8 cellular contexts compared by ENCODE assay signal in genomic region chr7:7970620-7971307, GRCh38. TPM values are rescaled to one million over a fixed set of nuclear protein-coding genes. Genes with fewer than 3 reads are reported as not detected.
DNase-seq lines count a peak whose midpoint lies in the region; ATAC-seq and TF ChIP-seq lines count a peak whose summit lies in the region.

No MANE protein-coding gene starts in this region.

- H3K4me1 Mint-ChIP-seq in naive thymus-derived CD4-positive, alpha-beta T cell = peaks cover 18 to 41% (median 34%) of the 10 kb centered on the region in 7 donors
- H3K4me1 Mint-ChIP-seq in chondrocyte (ENCODE audit: low read depth) = peaks cover 10% of the 10 kb centered on the region

- H3K36me3 ChIP-seq in naive thymus-derived CD4-positive, alpha-beta T cell (ENCODE audit: control insufficient read depth in 2 of 3, insufficient read depth in 3 of 3, low read length in 3 of 3) = peaks cover 0 to 6% (median 0%) of the 10 kb centered on the region in 3 experiments

- intact Hi-C loops in naive thymus-derived CD4-positive, alpha-beta T cell (cut with micrococcal nuclease) = loop anchor here (1.0 to 5.0 kb wide), 10 partner anchors 8 to 713 kb away; no protein-coding TSS in a partner anchor

- ATAC-seq in naive thymus-derived CD4-positive, alpha-beta T cell = no peak
- ATAC-seq in GM21786 (IDR thresholded peaks at IDR 0.05; ENCODE audit: unreplicated experiment) (no peak), HG02973 (IDR thresholded peaks at IDR 0.05; ENCODE audit: unreplicated experiment) (no peak)

- TF ChIP-seq CTCF in chondrocyte (IDR thresholded peaks at IDR 0.05) = no peak

- peaks cover 0 to 1% (median 0%) of the 10 kb centered on the region in 5 donors for H3K36me3 Mint-ChIP-seq in naive thymus-derived CD4-positive, alpha-beta T cell
- H3K36me3 Mint-ChIP-seq in chondrocyte (ENCODE audit: low read depth) = no peaks in the 10 kb centered on the region

- no peak overlapping the region for H3K27ac Mint-ChIP-seq in naive thymus-derived CD4-positive, alpha-beta T cell
- H3K27ac Mint-ChIP-seq in chondrocyte (ENCODE audit: unreplicated experiment) = no peak overlapping the region

- H3K9me3 Mint-ChIP-seq in naive thymus-derived CD4-positive, alpha-beta T cell = no peaks in the 10 kb centered on the region
- no peaks in the 10 kb centered on the region for H3K9me3 Mint-ChIP-seq in chondrocyte (ENCODE audit: low read depth)

- POLR2A ChIA-PET in naive thymus-derived CD4-positive, alpha-beta T cell (lab: Charles Lee) = interaction anchor here (0.6 to 5.7 kb wide), 31 partner anchors 8 to 402 kb away, joined by 3 to 43 read pairs (median 5); partner anchors contain the start of gene UMAD1

- no peaks in the 10 kb centered on the region for H3K27me3 ChIP-seq in naive thymus-derived CD4-positive, alpha-beta T cell (ENCODE audit: control insufficient read depth in 2 of 2, insufficient read depth in 2 of 2, low read length in 2 of 2)

- in situ Hi-C loops in G401 (cut with HindIII; ENCODE audit: low sequenced_read_pairs) = no loop called here

- H3K4me1 ChIP-seq in naive thymus-derived CD4-positive, alpha-beta T cell (ENCODE audit: control insufficient read depth in 2 of 2, insufficient read depth in 2 of 2, low read length in 2 of 2) = peaks cover 27 to 30% of the 10 kb centered on the region in 2 donors

- H3K27ac ChIP-seq in naive thymus-derived CD4-positive, alpha-beta T cell (ENCODE audit: low read depth, low read length) = peak overlapping the region; percentile 88

- H3K27me3 Mint-ChIP-seq in naive thymus-derived CD4-positive, alpha-beta T cell = no peaks in the 10 kb centered on the region
- no peaks in the 10 kb centered on the region for H3K27me3 Mint-ChIP-seq in chondrocyte (ENCODE audit: low read depth)

- CTCF ChIA-PET in naive thymus-derived CD4-positive, alpha-beta T cell (lab: Charles Lee) = interaction anchor here (0.6 to 1.5 kb wide), 3 partner anchors 170 to 219 kb away, joined by 3 to 8 read pairs (median 8); no protein-coding TSS in a partner anchor

- H3K4me3 Mint-ChIP-seq in naive thymus-derived CD4-positive, alpha-beta T cell = no peak overlapping the region
- H3K4me3 Mint-ChIP-seq in chondrocyte (ENCODE audit: unreplicated experiment) = no peak overlapping the region

- DNase-seq in G401 (ENCODE audit: low spot score) (peak; percentile 81), NCI-H1092 (lab: John Stamatoyannopoulos, UW) (peak; percentile 19), T1000 (lab: John Stamatoyannopoulos, UW) (no peak), chondrocyte (ENCODE audit: low spot score) (no peak)
- DNase-seq in central memory CD4-positive, alpha-beta T cell = peak; percentile 20
- peak in 1 of 9 donors; percentile 16 for DNase-seq in naive thymus-derived CD4-positive, alpha-beta T cell

- H3K4me3 ChIP-seq in naive thymus-derived CD4-positive, alpha-beta T cell (ENCODE audit: low read length) = peak overlapping the region; percentile 66

- H3K9me3 ChIP-seq in naive thymus-derived CD4-positive, alpha-beta T cell (ENCODE audit: control insufficient read depth in 2 of 3, low read length in 3 of 3) = no peaks in the 10 kb centered on the region

RNA-seq across cellular contexts. Expression of gene GLCCI1, which starts 2.2 kb away (rescaled TPM):
- total RNA-seq in G401 (2014; rRNA removed; shearing (Covaris generic)) = 31.1 and 35.3 TPM in 2 replicates
- 10 to 100 TPM; 24.9 to 43.1 (median 35.4) TPM for total RNA-seq in naive thymus-derived CD4-positive, alpha-beta T cell
- polyA plus RNA-seq in naive thymus-derived CD4-positive, alpha-beta T cell = 10 to 100 TPM in 1 of 2 donors, 1 to 10 TPM in 1; 6.9 to 12.7 TPM
- 10.2 to 11.4 TPM (median 10.9 TPM) in 3 replicates for total RNA-seq in chondrocyte

Comparison
In these comparisons a context has a peak if more than half of its experiments do, and no peak if none do; other contexts are left out.
1. DNase-seq: peak in G401 (single experiment), NCI-H1092 (single experiment) and central memory CD4-positive, alpha-beta T cell (single experiment); none in T1000 (single experiment) and chondrocyte (single experiment).